Comparison of ENCODE assay signal across 18 cellular contexts in genomic region chr2:1972948-1973347, GRCh38.
"Had no signal": no experiment of that assay in that cellular context is flagged by ENCODE, and none has a peak within 500 bp of the region (broad histone marks: within the 10 kb centered on the region; RNA-seq: fewer than 3 reads in every experiment).

No MANE protein-coding gene starts in this region.

- H3K27me3 Mint-ChIP-seq: activated B cell treated with CpG ODN at 0.5 μM for 24 hours; activated CD8-positive, alpha-beta T cell treated with anti-CD3 and anti-CD28 coated beads for 36 hours; memory B cell; stimulated activated naive B cell treated with anti-CD40 and anti-IgM and Interleukin-4, amounts not matched to agents 10 μg/mL and 1 μg/mL and 100 μg/mL, for 72 hours had no signal

- H3K4me2 ChIP-seq: hepatocyte had no signal

- H3K36me3 ChIP-seq: tibial nerve, uterus had no signal

- H3K36me3 Mint-ChIP-seq: memory B cell; naive thymus-derived CD8-positive, alpha-beta T cell; stimulated activated naive B cell treated with anti-CD40 and anti-IgM and Interleukin-4, amounts not matched to agents 10 μg/mL and 1 μg/mL and 100 μg/mL, for 72 hours had no signal

- H3K9me3 ChIP-seq: body of pancreas, tibial nerve, uterus had no signal

- H3K27ac Mint-ChIP-seq: activated B cell treated with CpG ODN at 0.5 μM for 24 hours; activated CD8-positive, alpha-beta T cell treated with anti-CD3 and anti-CD28 coated beads for 36 hours; memory B cell; naive thymus-derived CD8-positive, alpha-beta T cell; stimulated activated naive B cell treated with anti-CD40 and anti-IgM and Interleukin-4, amounts not matched to agents 10 μg/mL and 1 μg/mL and 100 μg/mL, for 72 hours had no signal

- H3K27ac ChIP-seq: body of pancreas, epithelial cell of prostate, hepatocyte, uterus had no signal

- DNase-seq: activated B cell treated with CpG ODN at 0.5 μM for 24 hours; activated CD4-positive, alpha-beta T cell treated with anti-CD3 and anti-CD28 coated beads for 48 hours; activated CD8-positive, alpha-beta T cell treated with anti-CD3 and anti-CD28 coated beads for 36 hours; activated effector memory CD4-positive, alpha-beta T cell treated with Interleukin-2 at 50 U/mL for 16 hours; activated naive CD4-positive, alpha-beta T cell treated with anti-CD3 and anti-CD28 coated beads, Interleukin-2, amount 50 U/mL, for 16 hours; activated T-cell treated with anti-CD3 and anti-CD28 coated beads, Interleukin-2, amount 50 U/mL, for 4 hours; dermis blood vessel endothelial cell; naive thymus-derived CD8-positive, alpha-beta T cell; stimulated activated CD4-positive, alpha-beta T cell treated with anti-CD3 and anti-CD28 coated beads, Interleukin-2, amount 100 ng/mL, for 48 hours; stimulated activated naive B cell treated with anti-CD40 and anti-IgM and Interleukin-4, amounts not matched to agents 10 μg/mL and 1 μg/mL and 100 μg/mL, for 72 hours; uterus had no signal

- FAIRE-seq: keratinocyte had no signal

- H3K4me3 Mint-ChIP-seq: activated B cell treated with CpG ODN at 0.5 μM for 24 hours; activated CD8-positive, alpha-beta T cell treated with anti-CD3 and anti-CD28 coated beads for 36 hours; activated T-cell treated with anti-CD3 and anti-CD28 coated beads, Interleukin-2, amount 50 U/mL, for 4 hours; memory B cell; naive thymus-derived CD8-positive, alpha-beta T cell; stimulated activated naive B cell treated with anti-CD40 and anti-IgM and Interleukin-4, amounts not matched to agents 10 μg/mL and 1 μg/mL and 100 μg/mL, for 72 hours had no signal

- H3K4me3 ChIP-seq: body of pancreas, hepatocyte, tibial nerve, uterus had no signal

- H2AFZ ChIP-seq: hepatocyte had no signal

- H3K9me3 Mint-ChIP-seq: activated B cell treated with CpG ODN at 0.5 μM for 24 hours; activated CD8-positive, alpha-beta T cell treated with anti-CD3 and anti-CD28 coated beads for 36 hours; activated T-cell treated with anti-CD3 and anti-CD28 coated beads, Interleukin-2, amount 50 U/mL, for 4 hours; memory B cell; naive thymus-derived CD8-positive, alpha-beta T cell; stimulated activated naive B cell treated with anti-CD40 and anti-IgM and Interleukin-4, amounts not matched to agents 10 μg/mL and 1 μg/mL and 100 μg/mL, for 72 hours had no signal

- H3K27me3 ChIP-seq: body of pancreas, hepatocyte, tibial nerve, uterus had no signal

- H3K4me1 ChIP-seq: body of pancreas, uterus had no signal

- H3K79me2 ChIP-seq: hepatocyte had no signal

- ATAC-seq: activated CD8-positive, alpha-beta T cell treated with anti-CD3 and anti-CD28 coated beads for 36 hours; activated T-cell treated with anti-CD3 and anti-CD28 coated beads, Interleukin-2, amount 50 U/mL, for 4 hours; body of pancreas; left lobe of liver; naive thymus-derived CD8-positive, alpha-beta T cell; stimulated activated naive B cell treated with anti-CD40 and anti-IgM and Interleukin-4, amounts not matched to agents 10 μg/mL and 1 μg/mL and 100 μg/mL, for 72 hours had no signal

- H3K4me1 Mint-ChIP-seq: activated B cell treated with CpG ODN at 0.5 μM for 24 hours; memory B cell; naive thymus-derived CD8-positive, alpha-beta T cell; stimulated activated naive B cell treated with anti-CD40 and anti-IgM and Interleukin-4, amounts not matched to agents 10 μg/mL and 1 μg/mL and 100 μg/mL, for 72 hours had no signal
